Comparison of ENCODE assay signal across 18 cellular contexts in the genomic region with DNA sequence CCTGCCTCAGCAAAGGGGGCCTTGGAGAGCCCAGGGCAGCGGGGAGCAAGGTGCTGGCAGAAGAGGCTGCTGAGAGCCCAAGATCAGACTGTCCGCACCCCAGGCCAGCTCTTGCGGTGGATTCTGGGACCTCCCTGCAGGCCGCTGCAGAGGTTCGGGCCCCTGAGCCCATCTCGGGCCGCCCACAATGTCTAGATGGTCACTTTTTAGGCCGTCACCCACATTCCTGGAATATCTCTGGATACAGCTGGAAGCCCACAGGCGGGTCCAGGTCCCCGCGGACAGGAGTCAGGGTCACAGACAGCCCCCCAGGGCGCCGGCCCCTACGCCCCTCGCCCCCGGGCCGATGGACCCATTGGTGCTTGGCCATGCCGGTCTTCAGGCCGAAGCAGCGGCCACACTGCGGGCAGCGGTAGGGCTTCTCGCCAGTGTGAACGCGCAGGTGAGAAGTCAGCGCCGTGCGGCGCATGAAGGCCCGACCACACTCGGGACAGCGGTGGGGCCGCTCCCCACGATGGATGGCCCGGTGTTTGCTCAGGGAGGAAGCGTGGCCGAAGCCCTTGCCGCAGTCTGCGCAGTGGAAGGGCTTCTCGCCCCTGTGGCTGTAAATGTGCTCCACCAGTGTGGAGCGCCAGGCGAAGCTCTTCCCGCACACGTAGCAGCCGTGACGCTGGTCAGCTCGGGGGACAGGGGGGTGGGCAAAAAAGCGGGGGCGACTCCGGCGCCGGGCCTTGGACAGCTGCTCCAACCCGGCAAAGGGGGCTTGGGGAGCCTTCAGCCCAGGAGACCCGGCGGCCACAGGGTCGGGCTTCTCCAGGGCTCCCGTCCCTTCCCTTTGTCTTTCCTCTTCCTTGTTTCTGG. TPM values are rescaled to one million over a fixed set of nuclear protein-coding genes. Genes with fewer than 3 reads are reported as not detected.
DNase-seq lines count a peak whose midpoint lies in the region; ATAC-seq and TF ChIP-seq lines count a peak whose summit lies in the region.
"Had no signal": no experiment of that assay in that cellular context is flagged by ENCODE, and none has a peak within 500 bp of the region (broad histone marks: within the 10 kb centered on the region; RNA-seq: fewer than 3 reads in every experiment).

No MANE protein-coding gene starts in this region.

- H3K27me3 Mint-ChIP-seq in activated T-cell treated with anti-CD3 and anti-CD28 coated beads, Interleukin-2, amount 50 U/mL, for 72 hours (ENCODE audit: low read depth), result no peaks in the 10 kb centered on the region
- H3K27me3 Mint-ChIP-seq in activated T-helper 17 cell treated with anti-CD3 and anti-CD28 coated beads, Interleukin-2, amount 50 U/mL, for 72 hours, result no peaks in the 10 kb centered on the region
- no peaks in the 10 kb centered on the region for H3K27me3 Mint-ChIP-seq in memory B cell
- no peaks in the 10 kb centered on the region for H3K27me3 Mint-ChIP-seq in stimulated activated naive CD8-positive, alpha-beta T cell treated with anti-CD3 and anti-CD28 coated beads, Interleukin-15, amount 100 ng/mL, for 72 hours

- no peak for TF ChIP-seq POLR2A in heart left ventricle (IDR thresholded peaks at IDR 0.05)

- H3K4me3 Mint-ChIP-seq in activated T-cell treated with anti-CD3 and anti-CD28 coated beads, Interleukin-2, amount 50 U/mL, for 72 hours, result peak overlapping the region; percentile 81 to 99
- H3K4me3 Mint-ChIP-seq in activated T-helper 17 cell treated with anti-CD3 and anti-CD28 coated beads, Interleukin-2, amount 50 U/mL, for 72 hours, result peak overlapping the region; percentile 99
- H3K4me3 Mint-ChIP-seq in memory B cell, result peak overlapping the region; percentile 24
- peak overlapping the region; percentile 92 to 96 for H3K4me3 Mint-ChIP-seq in stimulated activated naive CD8-positive, alpha-beta T cell treated with anti-CD3 and anti-CD28 coated beads, Interleukin-15, amount 100 ng/mL, for 72 hours

- no peak overlapping the region for H3K9ac ChIP-seq in PC-3 (ENCODE audit: low read length)

- WGBS in heart left ventricle, 4 donors, result 93 to 95% (median 94%) methylated on average over 42 to 57 of the region's 57 CpGs

- no peaks in the 10 kb centered on the region for H3K9me3 Mint-ChIP-seq in activated T-cell treated with anti-CD3 and anti-CD28 coated beads, Interleukin-2, amount 50 U/mL, for 72 hours
- H3K9me3 Mint-ChIP-seq in activated T-helper 17 cell treated with anti-CD3 and anti-CD28 coated beads, Interleukin-2, amount 50 U/mL, for 72 hours, result no peaks in the 10 kb centered on the region
- no peaks in the 10 kb centered on the region for H3K9me3 Mint-ChIP-seq in memory B cell
- H3K9me3 Mint-ChIP-seq in stimulated activated naive CD8-positive, alpha-beta T cell treated with anti-CD3 and anti-CD28 coated beads, Interleukin-15, amount 100 ng/mL, for 72 hours, result no peaks in the 10 kb centered on the region
- H3K9me3 Mint-ChIP-seq: T-helper 1 cell treated with Interleukin-12 subunit alpha and Interleukin-12 subunit beta and Interleukin-4 antibody, amounts not matched to agents 30 μg/mL and 1 μg/mL, for 36 hours had no signal

- peaks cover 29% of the 10 kb centered on the region for H3K79me2 ChIP-seq in PC-3 (ENCODE audit: low read length)

- H3K4me1 ChIP-seq in PC-3 (ENCODE audit: insufficient read depth, low read length) (peaks cover 22% of the 10 kb centered on the region), heart left ventricle (peaks cover 0 to 43% (median 30%) of the 10 kb centered on the region in 12 donors)

- H4K20me1 ChIP-seq in PC-3 (ENCODE audit: low read length), result no peaks in the 10 kb centered on the region

- TF ChIP-seq CTCF in PC-3 (conservative IDR thresholded peaks at IDR 0.05; ENCODE audit: low read depth, low read length) (no peak), heart left ventricle (IDR thresholded peaks at IDR 0.05) (no peak)

- peaks cover 59% of the 10 kb centered on the region for H3K4me1 Mint-ChIP-seq in activated T-cell treated with anti-CD3 and anti-CD28 coated beads, Interleukin-2, amount 50 U/mL, for 72 hours (ENCODE audit: low read depth)
- peaks cover 5% of the 10 kb centered on the region for H3K4me1 Mint-ChIP-seq in activated T-helper 17 cell treated with anti-CD3 and anti-CD28 coated beads, Interleukin-2, amount 50 U/mL, for 72 hours
- peaks cover 20% of the 10 kb centered on the region for H3K4me1 Mint-ChIP-seq in memory B cell
- peaks cover 63% of the 10 kb centered on the region for H3K4me1 Mint-ChIP-seq in stimulated activated naive CD8-positive, alpha-beta T cell treated with anti-CD3 and anti-CD28 coated beads, Interleukin-15, amount 100 ng/mL, for 72 hours

- H3K9me3 ChIP-seq in PC-3 (ENCODE audit: low read length), result no peaks in the 10 kb centered on the region
- no peaks in the 10 kb centered on the region for H3K9me3 ChIP-seq in heart left ventricle
- H3K9me3 ChIP-seq: MG63, suprapubic skin had no signal

- no peaks in the 10 kb centered on the region for H3K36me3 ChIP-seq in PC-3 (ENCODE audit: low read depth, low read length)
- H3K36me3 ChIP-seq in heart left ventricle, result peaks cover 0 to 28% (median 23%) of the 10 kb centered on the region in 9 donors

- DNase-seq in activated T-cell treated with anti-CD3 and anti-CD28 coated beads, Interleukin-2, amount 50 U/mL, for 72 hours, result no peak
- no peak for DNase-seq in activated T-cell treated with anti-CD3 and anti-CD28 coated beads, Interleukin-2, amount 50 U/mL, for 48 hours
- DNase-seq in memory B cell (ENCODE audit: low spot score in 2 of 2), result no peak
- no peak for DNase-seq in stimulated activated naive CD8-positive, alpha-beta T cell treated with anti-CD3 and anti-CD28 coated beads, Interleukin-15, amount 100 ng/mL, for 72 hours
- no peak for DNase-seq in A172 (ENCODE audit: low spot score)
- DNase-seq in PC-3, result no peak
- DNase-seq in heart left ventricle, result no peak
- DNase-seq: activated CD4-positive, alpha-beta T cell treated with anti-CD3 and anti-CD28 coated beads, Interleukin-2, amount 50 U/mL, for 1 hour; amniotic stem cell; DMS79; hippocampal formation; MG63; NCI-H2081; NCI-H526 treated with DMSO at 0.1 percent for 48 hours; occipital lobe had no signal

- no TSS peak for BruUV-seq in PC-3 (replicated peaks; lab: Mats Ljungman, UMichigan)

- peaks cover 6 to 17% of the 10 kb centered on the region in 2 donors for H3K36me3 Mint-ChIP-seq in activated T-cell treated with anti-CD3 and anti-CD28 coated beads, Interleukin-2, amount 50 U/mL, for 72 hours (ENCODE audit: insufficient read depth in 2 of 2)
- H3K36me3 Mint-ChIP-seq in activated T-helper 17 cell treated with anti-CD3 and anti-CD28 coated beads, Interleukin-2, amount 50 U/mL, for 72 hours (ENCODE audit: low read depth), result peaks cover 57% of the 10 kb centered on the region
- H3K36me3 Mint-ChIP-seq in memory B cell, result no peaks in the 10 kb centered on the region

- H3K4me3 ChIP-seq in PC-3 (ENCODE audit: low read length) (no peak overlapping the region), heart left ventricle (no peak overlapping the region)

- peak overlapping the region; percentile 90 for H3K27ac Mint-ChIP-seq in activated T-cell treated with anti-CD3 and anti-CD28 coated beads, Interleukin-2, amount 50 U/mL, for 72 hours
- H3K27ac Mint-ChIP-seq in activated T-helper 17 cell treated with anti-CD3 and anti-CD28 coated beads, Interleukin-2, amount 50 U/mL, for 72 hours, result no peak overlapping the region
- no peak overlapping the region for H3K27ac Mint-ChIP-seq in memory B cell
- H3K27ac Mint-ChIP-seq in stimulated activated naive CD8-positive, alpha-beta T cell treated with anti-CD3 and anti-CD28 coated beads, Interleukin-15, amount 100 ng/mL, for 72 hours, result peak overlapping the region in 1 of 2 donors; percentile 54

- CTCF ChIA-PET in PC-3 (lab: Charles Lee), result no interaction called here

- POLR2A ChIA-PET in PC-3 (lab: Charles Lee; ENCODE audit: unreplicated experiment), result no interaction called here

- no peak overlapping the region for H3K27ac ChIP-seq in PC-3 (ENCODE audit: low read length)
- H3K27ac ChIP-seq in heart left ventricle, result no peak overlapping the region
- H3K27ac ChIP-seq: suprapubic skin had no signal

- no peak for ATAC-seq in activated T-cell treated with anti-CD3 and anti-CD28 coated beads, Interleukin-2, amount 50 U/mL, for 72 hours (replicated peaks in 1 of 2)
- ATAC-seq in activated T-helper 17 cell treated with anti-CD3 and anti-CD28 coated beads, Interleukin-2, amount 50 U/mL, for 72 hours (replicated peaks), result no peak
- ATAC-seq in memory B cell (ENCODE audit: low read depth), result no peak
- ATAC-seq in stimulated activated naive CD8-positive, alpha-beta T cell treated with anti-CD3 and anti-CD28 coated beads, Interleukin-15, amount 100 ng/mL, for 72 hours, result no peak
- no peak for ATAC-seq in PC-3
- ATAC-seq in heart left ventricle, result no peak

- intact Hi-C loops in PC-3 (cut with micrococcal nuclease) (no loop called here), heart left ventricle (cut with DNase I) (loop anchor here in 4 of 10 donors (5.0 to 10.0 kb wide), 3 partner anchors 40 to 102 kb away; a partner anchor contains a TSS)

- no peak overlapping the region for H2AFZ ChIP-seq in PC-3 (ENCODE audit: low read length)

- H3K27me3 ChIP-seq in PC-3 (ENCODE audit: low read length) (no peaks in the 10 kb centered on the region), heart left ventricle (no peaks in the 10 kb centered on the region)
- H3K27me3 ChIP-seq: MG63, suprapubic skin had no signal

- no peaks in the 10 kb centered on the region for H3F3A ChIP-seq in PC-3 (ENCODE audit: low read length, unreplicated experiment)

- no peak overlapping the region for H3K4me2 ChIP-seq in PC-3 (ENCODE audit: low read length)

- no peaks in the 10 kb centered on the region for H3K9me2 ChIP-seq in PC-3 (replicated peaks; ENCODE audit: low read length)

RNA-seq across cellular contexts. Expression of a gene that starts 2.1 kb away (rescaled TPM):
- 1 to 10 TPM; 8.3 to 9.2 TPM for total RNA-seq in activated T-cell treated with anti-CD3 and anti-CD28 coated beads, Interleukin-2, amount 50 U/mL, for 72 hours
- 10 to 100 TPM in 1 of 2 donors, 1 to 10 TPM in 1; 6.9 to 12.9 TPM for total RNA-seq in activated T-helper 17 cell treated with anti-CD3 and anti-CD28 coated beads, Interleukin-2, amount 50 U/mL, for 72 hours
- 2.0 and 2.5 TPM in 2 replicates for total RNA-seq in A172 (2014; rRNA removed; shearing (Covaris generic))
- total RNA-seq in PC-3 (2014; rRNA removed) (7.9 and 8.9 TPM in 2 replicates), heart left ventricle (10 to 100 TPM in 5 of 9 donors, 1 to 10 TPM in 4; 8.6 to 15.2 (median 10.5) TPM)
- polyA plus RNA-seq in heart left ventricle, result 1 to 10 TPM; 8.9 to 9.5 TPM

RNA-seq across cellular contexts. Expression of a gene that starts 6.1 kb away (rescaled TPM):
- 10 to 100 TPM; 21.0 to 22.5 TPM for total RNA-seq in activated T-cell treated with anti-CD3 and anti-CD28 coated beads, Interleukin-2, amount 50 U/mL, for 72 hours
- 1 to 10 TPM; 3.7 to 5.3 TPM for total RNA-seq in activated T-helper 17 cell treated with anti-CD3 and anti-CD28 coated beads, Interleukin-2, amount 50 U/mL, for 72 hours
- total RNA-seq in A172 (2014; rRNA removed; shearing (Covaris generic)), result 43.7 and 61.6 TPM in 2 replicates
- total RNA-seq in PC-3 (2014; rRNA removed), result 31.2 and 46.7 TPM in 2 replicates
- total RNA-seq in heart left ventricle, result 10 to 100 TPM; 38.9 to 67.0 (median 47.8) TPM
- polyA plus RNA-seq in heart left ventricle, result 10 to 100 TPM; 60.9 to 88.2 TPM

RNA-seq across cellular contexts. Expression of a gene that starts 25.7 kb away (rescaled TPM):
- total RNA-seq in activated T-cell treated with anti-CD3 and anti-CD28 coated beads, Interleukin-2, amount 50 U/mL, for 72 hours, result 10 to 100 TPM; 10.7 to 12.7 TPM
- 10 to 100 TPM; 13.8 to 14.1 TPM for total RNA-seq in activated T-helper 17 cell treated with anti-CD3 and anti-CD28 coated beads, Interleukin-2, amount 50 U/mL, for 72 hours
- 7.3 and 8.1 TPM in 2 replicates for total RNA-seq in A172 (2014; rRNA removed; shearing (Covaris generic))
- total RNA-seq in PC-3 (2014; rRNA removed), result 8.1 and 12.8 TPM in 2 replicates
- 10 to 100 TPM in 6 of 9 donors, 1 to 10 TPM in 3; 8.5 to 17.2 (median 12.3) TPM for total RNA-seq in heart left ventricle
- polyA plus RNA-seq in heart left ventricle, result 1 to 10 TPM; 7.4 to 8.7 TPM

RNA-seq across cellular contexts. Expression of a gene that starts 39.0 kb away (rescaled TPM):
- 10 to 100 TPM; 14.5 TPM for total RNA-seq in activated T-cell treated with anti-CD3 and anti-CD28 coated beads, Interleukin-2, amount 50 U/mL, for 72 hours
- 1 to 10 TPM; 7.3 to 9.7 TPM for total RNA-seq in activated T-helper 17 cell treated with anti-CD3 and anti-CD28 coated beads, Interleukin-2, amount 50 U/mL, for 72 hours
- total RNA-seq in A172 (2014; rRNA removed; shearing (Covaris generic)), result 6.9 and 11.9 TPM in 2 replicates
- total RNA-seq in PC-3 (2014; rRNA removed) (5.5 and 14.3 TPM in 2 replicates), heart left ventricle (10 to 100 TPM in 8 of 9 donors, 1 to 10 TPM in 1; 10.0 to 14.3 (median 11.6) TPM)
- 10 to 100 TPM in 1 of 2 donors, 1 to 10 TPM in 1; 7.6 to 15.7 TPM for polyA plus RNA-seq in heart left ventricle

RNA-seq across cellular contexts. Expression of a gene that starts 53.0 kb away (rescaled TPM):
- total RNA-seq in activated T-cell treated with anti-CD3 and anti-CD28 coated beads, Interleukin-2, amount 50 U/mL, for 72 hours, result 10 to 100 TPM; 10.9 to 12.6 TPM
- 10 to 100 TPM; 10.5 to 15.5 TPM for total RNA-seq in activated T-helper 17 cell treated with anti-CD3 and anti-CD28 coated beads, Interleukin-2, amount 50 U/mL, for 72 hours
- not detected in 2 replicates for total RNA-seq in A172 (2014; rRNA removed; shearing (Covaris generic))
- total RNA-seq in PC-3 (2014; rRNA removed) (4.9 and 5.0 TPM in 2 replicates), heart left ventricle (10 to 100 TPM in 1 of 9 donors, 1 to 10 TPM in 8; 2.9 to 10.9 (median 4.8) TPM)
- polyA plus RNA-seq in heart left ventricle, result 1 to 10 TPM; 3.0 to 4.5 TPM

Comparison
In these comparisons a context has a peak if more than half of its experiments do, and no peak if none do; other contexts are left out.
1. H3K4me3 Mint-ChIP-seq: peak in every context shown above with its lines; median percentile 99 in activated T-helper 17 cell treated with anti-CD3 and anti-CD28 coated beads, Interleukin-2, amount 50 U/mL, for 72 hours; 94 in stimulated activated naive CD8-positive, alpha-beta T cell treated with anti-CD3 and anti-CD28 coated beads, Interleukin-15, amount 100 ng/mL, for 72 hours; 90 in activated T-cell treated with anti-CD3 and anti-CD28 coated beads, Interleukin-2, amount 50 U/mL, for 72 hours; 24 in memory B cell.